Comparison of ENCODE assay signal across 9 cellular contexts in genomic region chr10:86100581-86101061, GRCh38.
A peak's percentile ranks its signal among the peaks of the same experiment; 100 is the strongest.
DNase-seq lines count a peak whose midpoint lies in the region; ATAC-seq and TF ChIP-seq lines count a peak whose summit lies in the region.
"Had no signal": no experiment of that assay in that cellular context is flagged by ENCODE, and none has a peak within 500 bp of the region (broad histone marks: within the 10 kb centered on the region; RNA-seq: fewer than 3 reads in every experiment).

No MANE protein-coding gene starts in this region.

- H3K4me1 ChIP-seq in SK-N-SH (ENCODE audit: control insufficient read depth in 1 of 2, insufficient read depth in 2 of 2, low read depth in 1 of 2, low read length in 1 of 2), result peaks cover 0 to 6% of the 10 kb centered on the region in 2 experiments; a peak in 1 of 4 replicates
- peaks cover 4% of the 10 kb centered on the region; the same call in 1 of the 2 replicates for H3K4me1 ChIP-seq in Karpas-422 (ENCODE audit: low read length)
- H3K4me1 ChIP-seq in adrenal gland (replicated peaks in 1 of 2), result no peaks in the 10 kb centered on the region
- no peaks in the 10 kb centered on the region for H3K4me1 ChIP-seq in lower lobe of right lung
- H3K4me1 ChIP-seq in gastroesophageal sphincter, result no peaks in the 10 kb centered on the region
- H3K4me1 ChIP-seq: parathyroid adenoma had no signal

- H3K9ac ChIP-seq in SK-N-SH, result no peak overlapping the region
- no peak overlapping the region for H3K9ac ChIP-seq in Karpas-422 (ENCODE audit: low read length)
- H3K9ac ChIP-seq: parathyroid adenoma had no signal

- CTCF ChIA-PET in SK-N-SH (lab: Yijun Ruan, JAX), result interaction anchor here (0.7 to 1.7 kb wide), 24 partner anchors 9 to 300 kb away, joined by 3 to 9 read pairs (median 4); no protein-coding TSS in a partner anchor

- no peak for ATAC-seq in SK-N-SH treated with all-trans-retinoic acid at 6 μM for 48 hours
- peak; percentile 76 for ATAC-seq in GM21447 (IDR thresholded peaks at IDR 0.05; ENCODE audit: unreplicated experiment)
- peak; percentile 39 to 47 for ATAC-seq in lower lobe of right lung
- ATAC-seq in gastroesophageal sphincter, result no peak

- no peaks in the 10 kb centered on the region for H3K36me3 ChIP-seq in SK-N-SH (replicated peaks in 1 of 2; ENCODE audit: control insufficient read depth in 1 of 2, insufficient read depth in 2 of 2, low read length in 1 of 2)
- H3K36me3 ChIP-seq in Karpas-422 (ENCODE audit: insufficient read depth, low read length), result no peaks in the 10 kb centered on the region
- no peaks in the 10 kb centered on the region for H3K36me3 ChIP-seq in adrenal gland (replicated peaks in 1 of 2)
- no peaks in the 10 kb centered on the region for H3K36me3 ChIP-seq in lower lobe of right lung
- no peaks in the 10 kb centered on the region for H3K36me3 ChIP-seq in gastroesophageal sphincter

- TF ChIP-seq RAD21 in SK-N-SH (IDR thresholded peaks at IDR 0.05; ENCODE audit: low read length), result peak; percentile 76

- no peaks in the 10 kb centered on the region for H3K27me3 ChIP-seq in SK-N-SH (ENCODE audit: insufficient read depth)
- H3K27me3 ChIP-seq in Karpas-422 (ENCODE audit: low read length), result no peaks in the 10 kb centered on the region
- H3K27me3 ChIP-seq in adrenal gland, result no peaks in the 10 kb centered on the region
- no peaks in the 10 kb centered on the region for H3K27me3 ChIP-seq in lower lobe of right lung (ENCODE audit: low read depth)
- H3K27me3 ChIP-seq in gastroesophageal sphincter, result no peaks in the 10 kb centered on the region

- H4K20me1 ChIP-seq in SK-N-SH (ENCODE audit: insufficient read depth) (no peaks in the 10 kb centered on the region), Karpas-422 (ENCODE audit: insufficient read depth, low read depth, low read length) (no peaks in the 10 kb centered on the region)

- TF ChIP-seq EP300 in SK-N-SH (IDR thresholded peaks at IDR 0.05; ENCODE audit: borderline replicate concordance in 1 of 2, low read depth in 1 of 2, low read length in 1 of 2) (no peak), gastroesophageal sphincter (IDR thresholded peaks at IDR 0.05) (no peak)

- intact Hi-C loops in adrenal gland (cut with DNase I) (loop anchor here in 1 of 2 donors (5.0 kb wide), 1 partner anchor 277 kb away; no protein-coding TSS in a partner anchor), lower lobe of right lung (cut with DNase I) (no loop called here)

- POLR2A ChIA-PET in SK-N-SH (lab: Yijun Ruan, JAX), result interaction anchor here (0.7 kb wide), 1 partner anchor 311 kb away, joined by 3 read pairs; no protein-coding TSS in a partner anchor

- H3K79me2 ChIP-seq in SK-N-SH (ENCODE audit: insufficient read depth) (no peaks in the 10 kb centered on the region), Karpas-422 (ENCODE audit: low read length) (no peaks in the 10 kb centered on the region)
- H3K79me2 ChIP-seq: parathyroid adenoma had no signal

- H3F3A ChIP-seq in SK-N-SH (replicated peaks; ENCODE audit: insufficient read depth), result no peaks in the 10 kb centered on the region

- H3K27ac ChIP-seq in SK-N-SH (ENCODE audit: low read depth in 2 of 2, low read length in 1 of 2), result no peak overlapping the region
- no peak overlapping the region for H3K27ac ChIP-seq in Karpas-422 (ENCODE audit: low read length)
- no peak overlapping the region for H3K27ac ChIP-seq in adrenal gland
- H3K27ac ChIP-seq in lower lobe of right lung, result no peak overlapping the region
- no peak overlapping the region for H3K27ac ChIP-seq in gastroesophageal sphincter
- H3K27ac ChIP-seq: parathyroid adenoma had no signal

- WGBS in SK-N-SH (ENCODE audit: low lambda C conversion rate), result 49% methylated on average over 3 of the region's 5 CpGs
- 59 to 73% (median 66%) methylated on average over 5 of the region's 5 CpGs for WGBS in adrenal gland, 4 donors
- WGBS in gastroesophageal sphincter (ENCODE audit: low coverage in 1 of 2), 2 donors, result 67 to 70% methylated on average over 1 to 4 of the region's 5 CpGs

- H3K4me2 ChIP-seq in SK-N-SH (no peak overlapping the region), Karpas-422 (ENCODE audit: low read depth, low read length, poor library complexity, severe bottlenecking) (no peak overlapping the region)

- TF ChIP-seq CTCF in SK-N-SH (IDR thresholded peaks at IDR 0.05), result no peak; the same call in 1 of the 2 replicates
- TF ChIP-seq CTCF in adrenal gland (IDR thresholded peaks at IDR 0.05), result peak in 5 of 6 experiments; percentile 22 to 50 (median 47)
- TF ChIP-seq CTCF in lower lobe of right lung (IDR thresholded peaks at IDR 0.05), result peak; percentile 34
- TF ChIP-seq CTCF in gastroesophageal sphincter (IDR thresholded peaks at IDR 0.05), result no peak

- H2AFZ ChIP-seq in SK-N-SH (ENCODE audit: low read depth) (no peak overlapping the region), Karpas-422 (ENCODE audit: low read length) (peak overlapping the region; percentile 71; the same call in 1 of the 2 replicates)
- H2AFZ ChIP-seq: parathyroid adenoma had no signal

- peak; percentile 58 for DNase-seq in SK-N-SH
- peak; percentile 76 for DNase-seq in Karpas-422
- DNase-seq in adrenal gland, result peak in 1 of 7 donors; percentile 17
- no peak for DNase-seq in lower lobe of right lung
- no peak for DNase-seq in GOT3 (lab: John Stamatoyannopoulos, UW)

- no peaks in the 10 kb centered on the region for H3K9me3 ChIP-seq in SK-N-SH
- no peaks in the 10 kb centered on the region for H3K9me3 ChIP-seq in Karpas-422 (ENCODE audit: low read length)
- no peaks in the 10 kb centered on the region for H3K9me3 ChIP-seq in adrenal gland (replicated peaks in 1 of 3)
- H3K9me3 ChIP-seq in lower lobe of right lung, result no peaks in the 10 kb centered on the region
- H3K9me3 ChIP-seq in gastroesophageal sphincter, result no peaks in the 10 kb centered on the region

- TF ChIP-seq POLR2A in adrenal gland (IDR thresholded peaks at IDR 0.05) (no peak), gastroesophageal sphincter (IDR thresholded peaks at IDR 0.05) (no peak)

- H3K4me3 ChIP-seq in SK-N-SH (ENCODE audit: low read depth in 2 of 2, low read length in 1 of 2) (no peak overlapping the region; a peak in 1 of 4 replicates), Karpas-422 (ENCODE audit: low read length) (no peak overlapping the region), adrenal gland (no peak overlapping the region), lower lobe of right lung (no peak overlapping the region), gastroesophageal sphincter (no peak overlapping the region)

- H3K9me2 ChIP-seq in SK-N-SH (no peaks in the 10 kb centered on the region), Karpas-422 (replicated peaks; ENCODE audit: insufficient read depth, low read length) (no peaks in the 10 kb centered on the region)

TF ChIP-seq in SK-N-SH, 30 proteins besides CTCF, POLR2A, EP300 and RAD21:
- TF ChIP-seq SMC3 (IDR thresholded peaks at IDR 0.05; ENCODE audit: low read depth, low read length) (peak; percentile 46; the same call in 1 of the 2 replicates), MEF2A (IDR thresholded peaks at IDR 0.05; ENCODE audit: borderline replicate concordance, low read depth) (no peak)
- TF ChIP-seq, protein P1, sequence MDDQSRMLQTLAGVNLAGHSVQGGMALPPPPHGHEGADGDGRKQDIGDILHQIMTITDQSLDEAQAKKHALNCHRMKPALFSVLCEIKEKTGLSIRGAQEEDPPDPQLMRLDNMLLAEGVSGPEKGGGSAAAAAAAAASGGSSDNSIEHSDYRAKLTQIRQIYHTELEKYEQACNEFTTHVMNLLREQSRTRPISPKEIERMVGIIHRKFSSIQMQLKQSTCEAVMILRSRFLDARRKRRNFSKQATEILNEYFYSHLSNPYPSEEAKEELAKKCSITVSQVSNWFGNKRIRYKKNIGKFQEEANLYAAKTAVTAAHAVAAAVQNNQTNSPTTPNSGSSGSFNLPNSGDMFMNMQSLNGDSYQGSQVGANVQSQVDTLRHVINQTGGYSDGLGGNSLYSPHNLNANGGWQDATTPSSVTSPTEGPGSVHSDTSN (IDR thresholded peaks at IDR 0.05), result no peak

TF ChIP-seq in SK-N-SH treated with all-trans-retinoic acid at 6 μM for 48 hours, 23 proteins besides CTCF, POLR2A, EP300 and RAD21 (continues in another document):
- TF ChIP-seq ZFP30 (CRISPR knock-in tag; IDR thresholded peaks at IDR 0.05) (no peak), CSRNP3 (CRISPR knock-in tag; IDR thresholded peaks at IDR 0.05) (no peak), TSHZ2 (CRISPR knock-in tag; IDR thresholded peaks at IDR 0.05) (no peak), GLIS3 (CRISPR knock-in tag; IDR thresholded peaks at IDR 0.05) (no peak), SNAI2 (CRISPR knock-in tag; IDR thresholded peaks at IDR 0.05) (no peak), ISL1 (CRISPR knock-in tag; IDR thresholded peaks at IDR 0.05) (no peak)

Comparison
In these comparisons a context has a peak if more than half of its experiments do, and no peak if none do; other contexts are left out.
1. DNase-seq: peak in SK-N-SH (single experiment) and Karpas-422 (single experiment); none in lower lobe of right lung (single experiment) and GOT3 (single experiment).
2. CTCF ChIP-seq: peak in adrenal gland (5 of 6) and lower lobe of right lung (single experiment); none in SK-N-SH (single experiment) and gastroesophageal sphincter (0 of 4).
3. ATAC-seq: peak in GM21447 (single experiment) and lower lobe of right lung (2 of 2); none in SK-N-SH treated with all-trans-retinoic acid at 6 μM for 48 hours (single experiment) and gastroesophageal sphincter (single experiment).